35 cellular contexts compared by ENCODE assay signal in genomic region chr1:203835476-203835875, GRCh38. TPM values are rescaled to one million over a fixed set of nuclear protein-coding genes. Genes with fewer than 3 reads are reported as not detected.
DNase-seq lines count a peak whose midpoint lies in the region; ATAC-seq, FAIRE-seq and TF ChIP-seq lines count a peak whose summit lies in the region.
"Had no signal": no experiment of that assay in that cellular context is flagged by ENCODE, and none has a peak within 500 bp of the region (broad histone marks: within the 10 kb centered on the region; RNA-seq: fewer than 3 reads in every experiment).

No MANE protein-coding gene starts in this region.

- in situ Hi-C loops in GM12878 (cut with MboI), result no loop called here

- H3K4me2 ChIP-seq in SK-N-SH, result no peak overlapping the region
- no peak overlapping the region for H3K4me2 ChIP-seq in GM12878 (ENCODE audit: control insufficient read depth, insufficient read depth)
- H3K4me2 ChIP-seq in hepatocyte, result no peak overlapping the region

- TF ChIP-seq EP300 in SK-N-SH (IDR thresholded peaks at IDR 0.05; ENCODE audit: borderline replicate concordance in 1 of 2, low read depth in 1 of 2, low read length in 1 of 2), result no peak
- TF ChIP-seq EP300 in GM12878 (IDR thresholded peaks at IDR 0.05; ENCODE audit: borderline replicate concordance in 1 of 2, control insufficient read depth in 1 of 2, low read depth in 2 of 2, low read length in 2 of 2), result no peak

- CTCF ChIA-PET in SK-N-SH (lab: Yijun Ruan, JAX) (interaction anchor here (0.7 to 1.3 kb wide), 5 partner anchors 17 to 528 kb away, joined by 3 to 5 read pairs (median 3); no protein-coding TSS in a partner anchor), GM12878 (lab: Yijun Ruan, JAX) (interaction anchor here (1.0 to 1.6 kb wide), 6 partner anchors 10 to 331 kb away, joined by 3 to 5 read pairs (median 4); no protein-coding TSS in a partner anchor)

- H3K79me2 ChIP-seq in SK-N-SH (ENCODE audit: insufficient read depth), result peaks cover 36% of the 10 kb centered on the region; the same call in 1 of the 2 replicates
- no peaks in the 10 kb centered on the region for H3K79me2 ChIP-seq in GM12878 (ENCODE audit: control insufficient read depth, insufficient read depth, low read length)
- H3K79me2 ChIP-seq in hepatocyte, result peaks cover 48% of the 10 kb centered on the region

- TSS peak; percentile 18 for BruUV-seq in GM12878 (replicated peaks; lab: Mats Ljungman, UMichigan)

- TF ChIP-seq CTCF in SK-N-SH (IDR thresholded peaks at IDR 0.05) (peak; percentile 17; the same call in 1 of the 2 replicates), GM12878 (IDR thresholded peaks at IDR 0.05 in 2 of 3, conservative IDR thresholded peaks at IDR 0.05 in 1 of 3; ENCODE audit: control insufficient read depth in 2 of 3, extremely low read depth in 1 of 3, insufficient read depth in 1 of 3, low read depth in 3 of 3, low read length in 3 of 3) (no peak), hepatocyte (IDR thresholded peaks at IDR 0.05; ENCODE audit: poor library complexity) (peak; percentile 9)

- no peak overlapping the region for H3K27ac ChIP-seq in SK-N-SH (ENCODE audit: low read depth in 2 of 2, low read length in 1 of 2)
- H3K27ac ChIP-seq in GM12878 (ENCODE audit: control insufficient read depth, insufficient read depth), result no peak overlapping the region
- H3K27ac ChIP-seq in hepatocyte, result no peak overlapping the region
- H3K27ac ChIP-seq: heart right ventricle, lower lobe of right lung, SJSA1, tibial nerve had no signal

- TF ChIP-seq RAD21 in SK-N-SH (IDR thresholded peaks at IDR 0.05; ENCODE audit: low read length) (no peak), GM12878 (IDR thresholded peaks at IDR 0.05; ENCODE audit: insufficient read depth, low read depth, low read length) (no peak)

- RAD21 ChIA-PET in GM12878 (lab: Charles Lee; ENCODE audit: unreplicated experiment), result no interaction called here

- ATAC-seq in SK-N-SH treated with all-trans-retinoic acid at 6 μM for 48 hours (no peak), GM12878 (no peak)
- ATAC-seq: activated CD8-positive, alpha-beta memory T cell treated with anti-CD3 and anti-CD28 coated beads, Interleukin-2, amount 10 ng/mL, durations not matched to agents 7 days and 5 days; activated T-cell treated with anti-CD3 and anti-CD28 coated beads, Interleukin-2, amount 50 U/mL, for 4 hours; heart right ventricle; lower lobe of right lung; natural killer cell had no signal

- H3K4me1 ChIP-seq in SK-N-SH (ENCODE audit: control insufficient read depth in 1 of 2, insufficient read depth in 2 of 2, low read depth in 1 of 2, low read length in 1 of 2) (no peaks in the 10 kb centered on the region), GM12878 (ENCODE audit: control insufficient read depth, insufficient read depth, low read length) (no peaks in the 10 kb centered on the region), hepatocyte (ENCODE audit: insufficient read depth) (no peaks in the 10 kb centered on the region)
- H3K4me1 ChIP-seq: lower lobe of right lung had no signal

- H3K36me3 ChIP-seq in SK-N-SH (replicated peaks in 1 of 2; ENCODE audit: control insufficient read depth in 1 of 2, insufficient read depth in 2 of 2, low read length in 1 of 2) (peaks cover 76 to 92% of the 10 kb centered on the region in 2 experiments), GM12878 (ENCODE audit: control insufficient read depth in 2 of 2, insufficient read depth in 2 of 2, low read length in 1 of 2) (peaks cover 2 to 34% of the 10 kb centered on the region in 2 experiments), hepatocyte (replicated peaks; ENCODE audit: insufficient read depth, low read depth) (peaks cover 9% of the 10 kb centered on the region)

- SMC1A ChIA-PET in GM12878 (lab: Charles Lee; ENCODE audit: uncharacterized antibody, unreplicated experiment), result interaction anchor here (1.1 kb wide), 1 partner anchor 25 kb away, joined by 3 read pairs; the partner anchor contains the start of gene SNRPE

- H3K27me3 ChIP-seq in SK-N-SH (ENCODE audit: insufficient read depth), result no peaks in the 10 kb centered on the region
- no peaks in the 10 kb centered on the region for H3K27me3 ChIP-seq in GM12878 (replicated peaks in 1 of 2; ENCODE audit: control insufficient read depth in 2 of 2, insufficient read depth in 2 of 2, low read length in 1 of 2)
- H3K27me3 ChIP-seq in hepatocyte, result no peaks in the 10 kb centered on the region
- H3K27me3 ChIP-seq: heart right ventricle, SJSA1, tibial nerve had no signal

- POLR2A ChIA-PET in SK-N-SH (lab: Yijun Ruan, JAX) (no interaction called here), GM12878 (lab: Charles Lee) (no interaction called here)

- H4K20me1 ChIP-seq in SK-N-SH (ENCODE audit: insufficient read depth) (peaks cover 7% of the 10 kb centered on the region; the same call in 1 of the 2 replicates), GM12878 (ENCODE audit: control insufficient read depth, insufficient read depth) (no peaks in the 10 kb centered on the region), hepatocyte (ENCODE audit: insufficient read depth, poor library complexity, severe bottlenecking) (peaks cover 5% of the 10 kb centered on the region)

- H3K9ac ChIP-seq in SK-N-SH, result no peak overlapping the region
- H3K9ac ChIP-seq in GM12878 (ENCODE audit: control insufficient read depth, insufficient read depth, low read length), result no peak overlapping the region

- DNase-seq in SK-N-SH, result no peak
- no peak for DNase-seq in GM12878 (ENCODE audit: low read depth, low spot score)
- no peak for DNase-seq in hepatocyte (ENCODE audit: low spot score)
- DNase-seq in NK-92 treated with Interleukin-12 subunit alpha and Interleukin-12 subunit beta, amount 100 ng/mL, for 24 hours (lab: John Stamatoyannopoulos, UW), result no peak
- DNase-seq in AML-193 (lab: John Stamatoyannopoulos, UW), result no peak
- DNase-seq in effector CD4-positive, alpha-beta T cell, result no peak
- DNase-seq in hypothalamus (lab: John Stamatoyannopoulos, UW), result no peak
- DNase-seq: 8988T; activated CD4-positive, alpha-beta T cell treated with anti-CD3 and anti-CD28 coated beads, Interleukin-2, amount 50 U/mL, for 1 hour; activated CD4-positive, CD25-positive, alpha-beta regulatory T cell; activated CD8-positive, alpha-beta memory T cell treated with anti-CD3 and anti-CD28 coated beads, Interleukin-2, amount 10 ng/mL, durations not matched to agents 7 days and 5 days; activated gamma-delta T cell; activated naive CD8-positive, alpha-beta T cell treated with anti-CD3 and anti-CD28 coated beads for 36 hours; activated T-cell treated with anti-CD3 and anti-CD28 coated beads, Interleukin-2, amount 50 U/mL, for 4 hours; anterior cingulate cortex; CD4-positive, alpha-beta memory T cell; effector CD8-positive, alpha-beta T cell; heart right ventricle; Kasumi-1; kidney glomerular epithelial cell; lower lobe of right lung; natural killer cell; NCI-H2107; NCI-H345; NCI-H748 treated with DMSO at 0.1 percent for 48 hours; nucleus accumbens; RPMI8226; stimulated activated CD4-positive, alpha-beta T cell treated with anti-CD3 and anti-CD28 coated beads, Interleukin-4, amount 100 ng/mL, for 4 hours; T-helper 1 cell had no signal

- H3K4me3 ChIP-seq in SK-N-SH (ENCODE audit: low read depth in 2 of 2, low read length in 1 of 2), result no peak overlapping the region
- H3K4me3 ChIP-seq in GM12878, result no peak overlapping the region
- H3K4me3 ChIP-seq in hepatocyte, result no peak overlapping the region
- H3K4me3 ChIP-seq: heart right ventricle, lower lobe of right lung, SJSA1, tibial nerve had no signal

- H2AFZ ChIP-seq in SK-N-SH (ENCODE audit: low read depth) (no peak overlapping the region), GM12878 (ENCODE audit: control insufficient read depth, low read depth, low read length) (no peak overlapping the region), hepatocyte (no peak overlapping the region)

- 100% methylated on average over 3 of the region's 3 CpGs for WGBS in SK-N-SH (ENCODE audit: low lambda C conversion rate)
- 98% methylated on average over 3 of the region's 3 CpGs for WGBS in GM12878 (ENCODE audit: insufficient coverage, insufficient replicate concordance, low lambda C conversion rate, missing lambda C conversion rate)
- WGBS in hepatocyte (ENCODE audit: low lambda C conversion rate, missing lambda C conversion rate), result 100% methylated on average over 3 of the region's 3 CpGs

- H3F3A ChIP-seq in SK-N-SH (replicated peaks; ENCODE audit: insufficient read depth), result peaks cover 24% of the 10 kb centered on the region

- FAIRE-seq in GM12878 (lab: Jason Lieb, UNC), result no peak
- FAIRE-seq: bronchial epithelial cell, colon, frontal cortex had no signal

- no peaks in the 10 kb centered on the region for H3K9me2 ChIP-seq in SK-N-SH
- no peaks in the 10 kb centered on the region for H3K9me2 ChIP-seq in hepatocyte (replicated peaks; ENCODE audit: insufficient read depth)

- no peak for TF ChIP-seq POLR2A in GM12878 (IDR thresholded peaks at IDR 0.05; ENCODE audit: low read depth, low read length)

- intact Hi-C loops in GM12878 (cut with micrococcal nuclease; ENCODE audit: unreplicated experiment), result no loop called here

- H3K9me3 ChIP-seq in SK-N-SH (no peaks in the 10 kb centered on the region), GM12878 (replicated peaks; ENCODE audit: control insufficient read depth, insufficient read depth, low read length) (no peaks in the 10 kb centered on the region), hepatocyte (ENCODE audit: low read depth) (no peaks in the 10 kb centered on the region)
- H3K9me3 ChIP-seq: heart right ventricle, lower lobe of right lung, SJSA1, tibial nerve had no signal

RNA-seq across cellular contexts. Expression of gene SNRPE, which starts 25.9 kb away (rescaled TPM):
- polyA plus RNA-seq in SK-N-SH (2012; rRNA removed) (177 and 359 TPM in 2 replicates), GM12878 (2011; rRNA removed) (370 and 615 TPM in 2 replicates), GM12878 (2014; fragmentation: Illumina TruSeq; extraction: Trizol) (256 and 261 TPM in 2 replicates), GM12878 (2014; fragmentation: Nextera tagmentation; extraction: Ambion mirVana) (1,000 to 10,000 TPM; 1,331 to 1,384 TPM), GM12878 (2014; rRNA removed) (167 and 192 TPM in 2 replicates), GM12878 (2016; fragmentation: Nextera tagmentation; extraction: Ambion mirVana) (1,000 to 10,000 TPM in 1 of 2 experiments, 100 to 1,000 TPM in 1; 959 to 1,046 TPM), hepatocyte (267 and 272 TPM in 2 replicates)
- polyA plus RNA-seq in SK-N-SH (2012; cell fraction: cytosol; rRNA removed), result 253 and 593 TPM in 2 replicates
- polyA plus RNA-seq in SK-N-SH (2012; cell fraction: nucleus; rRNA removed), result 114 and 138 TPM in 2 replicates
- 30.9 and 33.0 TPM in 2 replicates for total RNA-seq in GM12878 (2013; cell fraction: nucleolus; rRNA removed)
- total RNA-seq in GM12878 (2014; rRNA removed) (109 and 122 TPM in 2 replicates), GM12878 (2014; rRNA removed; fragmentation: Illumina TruSeq; extraction: Trizol) (189 and 196 TPM in 2 replicates), GM12878 (2021) (262 and 287 TPM in 2 replicates), hepatocyte (73.2 and 94.5 TPM in 2 replicates)
- 1,993 TPM for polyA plus RNA-seq in GM12878 (2011; ENCODE audit: low read depth)
- 288 and 332 TPM in 2 replicates for polyA plus RNA-seq in GM12878 (2011; cell fraction: cytosol; rRNA removed)
- 172 TPM in 2 replicates for polyA plus RNA-seq in GM12878 (2011; cell fraction: nucleus; rRNA removed)
- 346 and 470 TPM in 2 replicates for polyA plus RNA-seq in GM12878 (2012)
- polyA minus RNA-seq in GM12878 (2011; rRNA and poly(A)+ RNA removed), result 108 and 168 TPM in 2 replicates
- polyA minus RNA-seq in GM12878 (2011; cell fraction: cytosol; rRNA and poly(A)+ RNA removed), result 15.8 and 23.8 TPM in 2 replicates
- 27.8 and 36.4 TPM in 2 replicates for polyA minus RNA-seq in GM12878 (2011; cell fraction: nucleus; rRNA and poly(A)+ RNA removed)

RNA-seq across cellular contexts. Expression of gene ZBED6, which starts 40.1 kb away (rescaled TPM):
- polyA plus RNA-seq in SK-N-SH (2012; rRNA removed), result 2.5 and 3.2 TPM in 2 replicates
- 1.6 and 2.4 TPM in 2 replicates for polyA plus RNA-seq in SK-N-SH (2012; cell fraction: cytosol; rRNA removed)
- polyA plus RNA-seq in SK-N-SH (2012; cell fraction: nucleus; rRNA removed), result 3.7 and 6.8 TPM in 2 replicates
- 53.2 and 58.4 TPM in 2 replicates for total RNA-seq in GM12878 (2013; cell fraction: nucleolus; rRNA removed)
- 10.3 and 12.2 TPM in 2 replicates for total RNA-seq in GM12878 (2014; rRNA removed)
- total RNA-seq in GM12878 (2014; rRNA removed; fragmentation: Illumina TruSeq; extraction: Trizol), result 8.1 and 9.9 TPM in 2 replicates
- 13.7 and 15.9 TPM in 2 replicates for total RNA-seq in GM12878 (2021)
- 1.6 TPM for polyA plus RNA-seq in GM12878 (2011; ENCODE audit: low read depth)
- 8.5 and 11.7 TPM in 2 replicates for polyA plus RNA-seq in GM12878 (2011; rRNA removed)
- 6.2 and 8.4 TPM in 2 replicates for polyA plus RNA-seq in GM12878 (2011; cell fraction: cytosol; rRNA removed)
- polyA plus RNA-seq in GM12878 (2011; cell fraction: nucleus; rRNA removed), result 26.8 and 34.7 TPM in 2 replicates
- polyA plus RNA-seq in GM12878 (2012), result 2.1 and 2.2 TPM in 2 replicates
- 5.2 and 8.8 TPM in 2 replicates for polyA plus RNA-seq in GM12878 (2014; fragmentation: Illumina TruSeq; extraction: Trizol)
- polyA plus RNA-seq in GM12878 (2014; fragmentation: Nextera tagmentation; extraction: Ambion mirVana), result under 1 TPM; 0.13 to 0.63 TPM
- polyA plus RNA-seq in GM12878 (2014; rRNA removed), result 3.4 and 4.4 TPM in 2 replicates
- 1 to 10 TPM in 1 of 2 experiments, under 1 TPM in 1; 0.71 to 1.5 TPM for polyA plus RNA-seq in GM12878 (2016; fragmentation: Nextera tagmentation; extraction: Ambion mirVana)
- polyA minus RNA-seq in GM12878 (2011; rRNA and poly(A)+ RNA removed), result 30.8 and 31.2 TPM in 2 replicates
- 6.3 and 7.7 TPM in 2 replicates for polyA minus RNA-seq in GM12878 (2011; cell fraction: cytosol; rRNA and poly(A)+ RNA removed)
- polyA minus RNA-seq in GM12878 (2011; cell fraction: nucleus; rRNA and poly(A)+ RNA removed), result 35.4 and 39.3 TPM in 2 replicates
- 9.6 and 12.8 TPM in 2 replicates for total RNA-seq in hepatocyte
- polyA plus RNA-seq in hepatocyte, result 1.5 and 2.6 TPM in 2 replicates

RNA-seq across cellular contexts. Expression of gene ZC3H11A, which starts 40.1 kb away (rescaled TPM):
- polyA plus RNA-seq in SK-N-SH (2012; rRNA removed) (38.0 and 49.6 TPM in 2 replicates), GM12878 (2011; rRNA removed) (123 and 175 TPM in 2 replicates), GM12878 (2014; fragmentation: Illumina TruSeq; extraction: Trizol) (88.2 and 93.7 TPM in 2 replicates), GM12878 (2014; fragmentation: Nextera tagmentation; extraction: Ambion mirVana) (10 to 100 TPM; 21.1 to 22.7 TPM), GM12878 (2014; rRNA removed) (54.7 and 62.4 TPM in 2 replicates), GM12878 (2016; fragmentation: Nextera tagmentation; extraction: Ambion mirVana) (10 to 100 TPM; 43.6 to 45.4 TPM), hepatocyte (33.7 and 34.9 TPM in 2 replicates)
- polyA plus RNA-seq in SK-N-SH (2012; cell fraction: cytosol; rRNA removed), result 46.4 and 51.3 TPM in 2 replicates
- polyA plus RNA-seq in SK-N-SH (2012; cell fraction: nucleus; rRNA removed), result 59.8 and 83.2 TPM in 2 replicates
- total RNA-seq in GM12878 (2013; cell fraction: nucleolus; rRNA removed), result 223 and 228 TPM in 2 replicates
- total RNA-seq in GM12878 (2014; rRNA removed) (61.2 and 70.2 TPM in 2 replicates), GM12878 (2014; rRNA removed; fragmentation: Illumina TruSeq; extraction: Trizol) (69.9 and 75.5 TPM in 2 replicates), GM12878 (2021) (59.2 and 60.4 TPM in 2 replicates), hepatocyte (120 and 123 TPM in 2 replicates)
- 55.4 TPM for polyA plus RNA-seq in GM12878 (2011; ENCODE audit: low read depth)
- 63.3 and 74.1 TPM in 2 replicates for polyA plus RNA-seq in GM12878 (2011; cell fraction: cytosol; rRNA removed)
- 146 and 198 TPM in 2 replicates for polyA plus RNA-seq in GM12878 (2011; cell fraction: nucleus; rRNA removed)
- 61.7 and 76.5 TPM in 2 replicates for polyA plus RNA-seq in GM12878 (2012)
- 77.5 and 81.6 TPM in 2 replicates for polyA minus RNA-seq in GM12878 (2011; rRNA and poly(A)+ RNA removed)
- 31.9 and 36.8 TPM in 2 replicates for polyA minus RNA-seq in GM12878 (2011; cell fraction: cytosol; rRNA and poly(A)+ RNA removed)
- polyA minus RNA-seq in GM12878 (2011; cell fraction: nucleus; rRNA and poly(A)+ RNA removed), result 62.1 and 67.5 TPM in 2 replicates

Comparison
In these comparisons a context has a peak if more than half of its experiments do, and no peak if none do; other contexts are left out.
1. CTCF ChIP-seq: peak in SK-N-SH (single experiment) and hepatocyte (single experiment); none in GM12878 (0 of 3).
2. Of the 26 proteins assayed by ChIP-seq in both GM12878 and SK-N-SH: peak only in GM12878: none; only in SK-N-SH: CTCF; in both: none; in neither: 25.